In genomic region chr6:106692823-106693216, GRCh38 we compare ENCODE assay signal across 2 cellular contexts.
TF ChIP-seq lines count a peak whose summit lies in the region.

No MANE protein-coding gene starts in this region.

TF ChIP-seq in HepG2, 621 proteins besides CTCF, POLR2A, EP300 and RAD21:
- TF ChIP-seq FLYWCH1 (CRISPR knock-in tag; IDR thresholded peaks at IDR 0.05): no peak
- no peak for TF ChIP-seq ZMYM4 (CRISPR knock-in tag; IDR thresholded peaks at IDR 0.05)

TF ChIP-seq in H1, 55 proteins besides CTCF, POLR2A, EP300 and RAD21:
- TF ChIP-seq ASH2L (IDR thresholded peaks at IDR 0.05; ENCODE audit: low read length): no peak
- TF ChIP-seq KDM1A (IDR thresholded peaks at IDR 0.05; ENCODE audit: borderline replicate concordance, low read length): peak; percentile 70
